ENCODE assay signal across 27 cellular contexts in the genomic region with DNA sequence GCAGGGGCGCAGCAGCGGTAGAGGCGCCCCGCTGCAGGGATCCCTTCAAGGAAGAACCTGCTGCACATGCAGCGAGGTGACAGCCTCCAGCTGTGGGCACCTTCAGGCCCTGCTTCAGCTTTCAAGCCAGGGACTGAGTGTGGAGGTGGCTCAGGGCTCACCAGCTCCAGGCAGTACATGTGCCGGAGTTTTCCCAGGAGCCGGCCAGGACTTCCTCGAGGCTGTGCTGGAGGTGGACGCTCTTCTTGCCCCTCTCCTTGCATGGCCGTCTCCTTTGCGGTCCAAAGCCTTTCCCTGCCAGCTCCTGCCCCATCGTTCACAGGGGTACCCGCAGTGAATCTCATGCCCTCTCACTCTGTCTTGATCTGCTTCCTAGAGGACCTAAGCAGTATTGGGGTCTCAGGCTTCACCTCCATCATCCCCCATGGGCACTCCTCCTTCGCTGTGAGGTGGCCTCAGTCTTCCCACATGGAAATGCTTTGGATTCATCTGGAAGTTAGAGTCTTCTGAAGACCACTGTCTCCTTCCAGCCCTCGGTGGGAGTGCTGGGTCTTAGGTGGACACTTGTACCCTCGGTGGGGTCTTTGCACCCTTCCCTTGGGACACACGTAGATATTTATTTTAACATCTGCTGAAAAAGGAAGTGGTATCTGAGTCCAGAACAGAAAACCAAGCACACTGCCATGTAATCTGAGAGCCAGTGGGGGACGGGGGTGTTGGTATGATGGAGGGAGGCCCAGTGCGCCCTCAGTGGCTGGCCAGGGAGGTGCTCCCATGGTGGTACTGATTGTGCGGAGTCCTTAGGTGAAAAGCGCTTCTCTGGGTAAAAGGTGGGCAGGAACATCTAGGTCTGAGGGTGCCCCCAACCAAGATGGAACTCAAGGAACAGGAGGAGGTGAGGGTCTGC. TPM values are rescaled to one million over a fixed set of nuclear protein-coding genes. Genes with fewer than 3 reads are reported as not detected.
A peak's percentile ranks its signal among the peaks of the same experiment; 100 is the strongest.
DNase-seq lines count a peak whose midpoint lies in the region; ATAC-seq, FAIRE-seq and TF ChIP-seq lines count a peak whose summit lies in the region.
"Had no signal": no experiment of that assay in that cellular context is flagged by ENCODE, and none has a peak within 500 bp of the region (broad histone marks: within the 10 kb centered on the region; RNA-seq: fewer than 3 reads in every experiment).

No MANE protein-coding gene starts in this region.

- no peak; a peak in 1 of 4 replicates for TF ChIP-seq POLR2A in HepG2 (IDR thresholded peaks at IDR 0.05; ENCODE audit: insufficient read depth in 1 of 2, low read depth in 2 of 2, low read length in 2 of 2)

- H3K4me1 ChIP-seq in HepG2 (ENCODE audit: insufficient read depth, low read length) = peaks cover 5% of the 10 kb centered on the region
- H3K4me1 ChIP-seq in smooth muscle cell (ENCODE audit: low read depth) = peaks cover 5% of the 10 kb centered on the region
- H3K4me1 ChIP-seq: Caco-2, uterus had no signal

- no peaks in the 10 kb centered on the region for H3F3A ChIP-seq in smooth muscle cell (ENCODE audit: low read depth)

- no peak overlapping the region for H3K4me3 ChIP-seq in HepG2 (replicated peaks in 1 of 3; ENCODE audit: insufficient read depth in 1 of 3, low read depth in 2 of 3, low read length in 3 of 3)
- H3K4me3 ChIP-seq in smooth muscle cell = no peak overlapping the region
- H3K4me3 ChIP-seq: gastrocnemius medialis, thoracic aorta, uterus had no signal

- no peak for ATAC-seq in activated CD8-positive, alpha-beta memory T cell treated with anti-CD3 and anti-CD28 coated beads, Interleukin-2, amount 10 ng/mL, durations not matched to agents 7 days and 5 days
- ATAC-seq in HepG2 = peak; percentile 2; the same call in 1 of the 3 replicates
- ATAC-seq: gastrocnemius medialis, natural killer cell, WTC11 had no signal

- intact Hi-C loops in HepG2 (cut with micrococcal nuclease; ENCODE audit: unreplicated experiment) = no loop called here

- H2AFZ ChIP-seq in HepG2 (ENCODE audit: low read length) = no peak overlapping the region
- no peak overlapping the region for H2AFZ ChIP-seq in smooth muscle cell (ENCODE audit: low read depth)

- DNase-seq in activated CD8-positive, alpha-beta memory T cell treated with anti-CD3 and anti-CD28 coated beads, Interleukin-2, amount 10 ng/mL, durations not matched to agents 7 days and 5 days = peak; percentile 40
- no peak for DNase-seq in activated CD8-positive, alpha-beta memory T cell treated with anti-CD3 and anti-CD28 coated beads, Interleukin-2, amount 50 U/mL, for 4 hours
- DNase-seq in D341Med (ENCODE audit: low spot score) (peak; percentile 33), HepG2 (ENCODE audit: low spot score) (no peak), smooth muscle cell (lab: John Stamatoyannopoulos, UW; ENCODE audit: unreplicated experiment) (no peak), NCI-H1436 (lab: John Stamatoyannopoulos, UW) (no peak)
- DNase-seq in stimulated activated CD4-positive, alpha-beta T cell treated with anti-CD3 and anti-CD28 coated beads, Interleukin-4, amount 100 ng/mL, for 1 hour = no peak
- DNase-seq: activated naive CD4-positive, alpha-beta T cell; brain microvascular endothelial cell; left cardiac atrium; natural killer cell; NCI-H1092 treated with DMSO at 0.1 percent for 48 hours; NCI-H187 treated with DMSO at 0.1 percent for 48 hours; NCI-H2171; NCI-H82; SIG-M5; stimulated activated naive CD4-positive, alpha-beta T cell; SW 1271; T1000; uterus had no signal

- H3K9me3 ChIP-seq in HepG2 (ENCODE audit: low read length) (no peaks in the 10 kb centered on the region), smooth muscle cell (replicated peaks; ENCODE audit: low read depth) (no peaks in the 10 kb centered on the region)
- H3K9me3 ChIP-seq: Caco-2, gastrocnemius medialis, thoracic aorta, uterus had no signal

- WGBS in HepG2 (ENCODE audit: low lambda C conversion rate) = 96% methylated on average over 17 of the region's 21 CpGs
- WGBS in smooth muscle cell (ENCODE audit: low lambda C conversion rate) = 96% methylated on average over 21 of the region's 21 CpGs

- no peaks in the 10 kb centered on the region for H3K9me3 Mint-ChIP-seq in activated CD8-positive, alpha-beta memory T cell treated with anti-CD3 and anti-CD28 coated beads, Interleukin-2, amount 10 ng/mL, durations not matched to agents 7 days and 5 days (ENCODE audit: low read depth)
- H3K9me3 Mint-ChIP-seq: natural killer cell, WTC11 had no signal

- no peak for TF ChIP-seq EP300 in HepG2 (IDR thresholded peaks at IDR 0.05; ENCODE audit: low read depth in 2 of 2, low read length in 2 of 2)
- no peak for TF ChIP-seq EP300 in HepG2 (CRISPR knock-in tag; IDR thresholded peaks at IDR 0.05; ENCODE audit: borderline replicate concordance)

- no peaks in the 10 kb centered on the region for H3K79me2 ChIP-seq in HepG2 (ENCODE audit: insufficient read depth, low read length)
- peaks cover 19% of the 10 kb centered on the region for H3K79me2 ChIP-seq in smooth muscle cell (ENCODE audit: low read depth)

- no peak overlapping the region for H3K4me3 Mint-ChIP-seq in activated CD8-positive, alpha-beta memory T cell treated with anti-CD3 and anti-CD28 coated beads, Interleukin-2, amount 10 ng/mL, durations not matched to agents 7 days and 5 days
- H3K4me3 Mint-ChIP-seq: natural killer cell, WTC11 had no signal

- FAIRE-seq in HepG2 (lab: Jason Lieb, UNC) = no peak
- FAIRE-seq: RCC 7860 had no signal

- H3K27me3 Mint-ChIP-seq in activated CD8-positive, alpha-beta memory T cell treated with anti-CD3 and anti-CD28 coated beads, Interleukin-2, amount 10 ng/mL, durations not matched to agents 7 days and 5 days = no peaks in the 10 kb centered on the region

- no peak overlapping the region for H3K27ac Mint-ChIP-seq in activated CD8-positive, alpha-beta memory T cell treated with anti-CD3 and anti-CD28 coated beads, Interleukin-2, amount 10 ng/mL, durations not matched to agents 7 days and 5 days
- H3K27ac Mint-ChIP-seq: natural killer cell, WTC11 had no signal

- H3K9ac ChIP-seq in HepG2 (ENCODE audit: insufficient read depth, low read depth, low read length) (no peak overlapping the region), smooth muscle cell (ENCODE audit: low read depth) (no peak overlapping the region)

- in situ Hi-C loops in HepG2 (cut with HindIII; ENCODE audit: extremely low pct_ligation_motif_present, low pct_unique_long_range_greater_than_20kb) = no loop called here

- POLR2A ChIA-PET in HepG2 (lab: Yijun Ruan, JAX) = interaction anchor here (1.0 kb wide), 1 partner anchor 9 kb away, joined by 5 read pairs; no protein-coding TSS in a partner anchor

- H4K20me1 ChIP-seq in HepG2 (ENCODE audit: insufficient read depth, low read length) (no peaks in the 10 kb centered on the region), smooth muscle cell (ENCODE audit: low read depth) (peaks cover 58% of the 10 kb centered on the region)

- CTCF ChIA-PET in activated CD8-positive, alpha-beta memory T cell treated with anti-CD3 and anti-CD28 coated beads, Interleukin-2, amount 10 ng/mL, durations not matched to agents 7 days and 5 days (lab: Charles Lee) = interaction anchor here (1.1 to 2.5 kb wide), 2 partner anchors 9 to 44 kb away, joined by 3 to 12 read pairs; partner anchors contain the start of gene LRRC59
- CTCF ChIA-PET in HepG2 (lab: Yijun Ruan, JAX; ENCODE audit: low intra/inter-chr PET ratio, low total read pairs) = no interaction called here

- no peak for TF ChIP-seq RAD21 in HepG2 (CRISPR knock-in tag; IDR thresholded peaks at IDR 0.05)

- BruUV-seq in HepG2 (replicated peaks; lab: Mats Ljungman, UMichigan) = no TSS peak

- TF ChIP-seq CTCF in VCaP (conservative IDR thresholded peaks at IDR 0.05) (no peak), HepG2 (CRISPR knock-in tag; IDR thresholded peaks at IDR 0.05) (no peak), smooth muscle cell (IDR thresholded peaks at IDR 0.05; ENCODE audit: borderline replicate concordance, insufficient read depth, poor library complexity, severe bottlenecking) (no peak)

- peaks cover 16% of the 10 kb centered on the region for H3K4me1 Mint-ChIP-seq in activated CD8-positive, alpha-beta memory T cell treated with anti-CD3 and anti-CD28 coated beads, Interleukin-2, amount 10 ng/mL, durations not matched to agents 7 days and 5 days

- H3K36me3 Mint-ChIP-seq in activated CD8-positive, alpha-beta memory T cell treated with anti-CD3 and anti-CD28 coated beads, Interleukin-2, amount 10 ng/mL, durations not matched to agents 7 days and 5 days = peaks cover 8% of the 10 kb centered on the region
- H3K36me3 Mint-ChIP-seq: natural killer cell had no signal

- H3K27ac ChIP-seq in VCaP (peak overlapping the region; percentile 30; the same call in 1 of the 2 replicates), HepG2 (ENCODE audit: extremely low read length, insufficient read depth, low read length) (no peak overlapping the region), smooth muscle cell (ENCODE audit: low read depth) (no peak overlapping the region)
- H3K27ac ChIP-seq: brain microvascular endothelial cell, C4-2B, gastrocnemius medialis, thoracic aorta, uterus had no signal

- H3K27me3 ChIP-seq in HepG2 (ENCODE audit: control insufficient read depth in 1 of 2, insufficient read depth in 2 of 2, low read length in 2 of 2) (no peaks in the 10 kb centered on the region), smooth muscle cell (ENCODE audit: low read depth) (no peaks in the 10 kb centered on the region)
- H3K27me3 ChIP-seq: brain microvascular endothelial cell, gastrocnemius medialis, uterus had no signal

- no peak overlapping the region for H3K4me2 ChIP-seq in HepG2 (ENCODE audit: low read depth, low read length)
- no peak overlapping the region for H3K4me2 ChIP-seq in smooth muscle cell

- H3K36me3 ChIP-seq in HepG2 (replicated peaks in 1 of 2; ENCODE audit: control insufficient read depth in 1 of 2, insufficient read depth in 2 of 2, low read length in 2 of 2) = peaks cover 28 to 43% of the 10 kb centered on the region in 2 experiments; a peak in 4 of 5 replicates
- no peaks in the 10 kb centered on the region for H3K36me3 ChIP-seq in smooth muscle cell (ENCODE audit: low read depth)
- H3K36me3 ChIP-seq: uterus had no signal

RNA-seq across cellular contexts. Expression of gene XYLT2, which starts 7.0 kb away (rescaled TPM):
- total RNA-seq in activated CD8-positive, alpha-beta memory T cell treated with anti-CD3 and anti-CD28 coated beads, Interleukin-2, amount 10 ng/mL, durations not matched to agents 7 days and 5 days = 10 to 100 TPM; 33.1 to 38.2 TPM
- total RNA-seq in HepG2 (2016; rRNA removed; fragmentation: Illumina TruSeq; extraction: Trizol) (7.5 and 22.1 TPM in 2 replicates), smooth muscle cell (33.2 and 34.3 TPM in 2 replicates)
- total RNA-seq in HepG2 (2016; cell fraction: cytosol; rRNA removed; fragmentation: Illumina TruSeq; extraction: Trizol; ENCODE audit: low read depth) = 10.5 and 11.7 TPM in 2 replicates
- 6.2 and 23.3 TPM in 2 replicates for total RNA-seq in HepG2 (2016; cell fraction: insoluble cytoplasmic fraction; rRNA removed; fragmentation: Illumina TruSeq; extraction: Trizol)
- 9.8 and 10.1 TPM in 2 replicates for total RNA-seq in HepG2 (2016; cell fraction: membrane; rRNA removed; fragmentation: Illumina TruSeq; extraction: Trizol)
- total RNA-seq in HepG2 (2016; cell fraction: nucleus; rRNA removed; fragmentation: Illumina TruSeq; extraction: Trizol) = 20.2 and 23.1 TPM in 2 replicates
- polyA plus RNA-seq in HepG2 (2011; rRNA removed) (17.0 and 22.7 TPM in 2 replicates), smooth muscle cell (32.3 and 41.4 TPM in 2 replicates)
- polyA plus RNA-seq in HepG2 (2011; cell fraction: cytosol; rRNA removed) = 9.6 and 15.4 TPM in 2 replicates
- polyA plus RNA-seq in HepG2 (2011; cell fraction: nucleus; rRNA removed) = 39.0 and 41.1 TPM in 2 replicates
- 13.3 and 17.4 TPM in 2 replicates for polyA plus RNA-seq in HepG2 (2012)
- polyA plus RNA-seq in HepG2 (2016; cell fraction: cytosol; fragmentation: Illumina TruSeq; extraction: Trizol; ENCODE audit: low read depth) = 1.4 and 1.5 TPM in 2 replicates
- 4.9 and 6.1 TPM in 2 replicates for polyA plus RNA-seq in HepG2 (2016; cell fraction: insoluble cytoplasmic fraction; fragmentation: Illumina TruSeq; extraction: Trizol; ENCODE audit: low read depth)
- polyA plus RNA-seq in HepG2 (2016; cell fraction: membrane; fragmentation: Illumina TruSeq; extraction: Trizol; ENCODE audit: low read depth) = 2.1 and 2.5 TPM in 2 replicates
- polyA plus RNA-seq in HepG2 (2016; cell fraction: nucleus; fragmentation: Illumina TruSeq; extraction: Trizol; ENCODE audit: insufficient read depth, low read depth) = 37.4 and 38.2 TPM in 2 replicates
- polyA minus RNA-seq in HepG2 (2011; rRNA and poly(A)+ RNA removed; ENCODE audit: low replicate concordance) = 34.0 and 72.4 TPM in 2 replicates
- 22.9 and 27.6 TPM in 2 replicates for polyA minus RNA-seq in HepG2 (2011; cell fraction: cytosol; rRNA and poly(A)+ RNA removed)
- polyA minus RNA-seq in HepG2 (2011; cell fraction: nucleus; rRNA and poly(A)+ RNA removed) = 14.0 and 16.7 TPM in 2 replicates

RNA-seq across cellular contexts. Expression of gene MRPL27, which starts 20.0 kb away (rescaled TPM):
- total RNA-seq in activated CD8-positive, alpha-beta memory T cell treated with anti-CD3 and anti-CD28 coated beads, Interleukin-2, amount 10 ng/mL, durations not matched to agents 7 days and 5 days = 10 to 100 TPM; 65.7 to 81.8 TPM
- total RNA-seq in HepG2 (2016; rRNA removed; fragmentation: Illumina TruSeq; extraction: Trizol) (217 and 294 TPM in 2 replicates), smooth muscle cell (62.8 and 69.8 TPM in 2 replicates)
- 159 and 163 TPM in 2 replicates for total RNA-seq in HepG2 (2016; cell fraction: cytosol; rRNA removed; fragmentation: Illumina TruSeq; extraction: Trizol; ENCODE audit: low read depth)
- total RNA-seq in HepG2 (2016; cell fraction: insoluble cytoplasmic fraction; rRNA removed; fragmentation: Illumina TruSeq; extraction: Trizol) = 225 and 322 TPM in 2 replicates
- 113 and 118 TPM in 2 replicates for total RNA-seq in HepG2 (2016; cell fraction: membrane; rRNA removed; fragmentation: Illumina TruSeq; extraction: Trizol)
- 94.1 and 102 TPM in 2 replicates for total RNA-seq in HepG2 (2016; cell fraction: nucleus; rRNA removed; fragmentation: Illumina TruSeq; extraction: Trizol)
- polyA plus RNA-seq in HepG2 (2011; rRNA removed) (131 and 137 TPM in 2 replicates), smooth muscle cell (130 and 138 TPM in 2 replicates)
- 178 and 188 TPM in 2 replicates for polyA plus RNA-seq in HepG2 (2011; cell fraction: cytosol; rRNA removed)
- 65.8 and 77.3 TPM in 2 replicates for polyA plus RNA-seq in HepG2 (2011; cell fraction: nucleus; rRNA removed)
- 92.3 and 97.7 TPM in 2 replicates for polyA plus RNA-seq in HepG2 (2012)
- 113 and 115 TPM in 2 replicates for polyA plus RNA-seq in HepG2 (2016; cell fraction: cytosol; fragmentation: Illumina TruSeq; extraction: Trizol; ENCODE audit: low read depth)
- 260 and 314 TPM in 2 replicates for polyA plus RNA-seq in HepG2 (2016; cell fraction: insoluble cytoplasmic fraction; fragmentation: Illumina TruSeq; extraction: Trizol; ENCODE audit: low read depth)
- 75.9 and 83.5 TPM in 2 replicates for polyA plus RNA-seq in HepG2 (2016; cell fraction: membrane; fragmentation: Illumina TruSeq; extraction: Trizol; ENCODE audit: low read depth)
- 124 and 142 TPM in 2 replicates for polyA plus RNA-seq in HepG2 (2016; cell fraction: nucleus; fragmentation: Illumina TruSeq; extraction: Trizol; ENCODE audit: insufficient read depth, low read depth)
- polyA minus RNA-seq in HepG2 (2011; rRNA and poly(A)+ RNA removed; ENCODE audit: low replicate concordance) = 68.9 and 78.1 TPM in 2 replicates
- 21.0 and 23.5 TPM in 2 replicates for polyA minus RNA-seq in HepG2 (2011; cell fraction: cytosol; rRNA and poly(A)+ RNA removed)
- 83.2 and 89.1 TPM in 2 replicates for polyA minus RNA-seq in HepG2 (2011; cell fraction: nucleus; rRNA and poly(A)+ RNA removed)

RNA-seq across cellular contexts. Expression of gene EME1, which starts 20.1 kb away (rescaled TPM):
- 10 to 100 TPM; 34.0 to 40.8 TPM for total RNA-seq in activated CD8-positive, alpha-beta memory T cell treated with anti-CD3 and anti-CD28 coated beads, Interleukin-2, amount 10 ng/mL, durations not matched to agents 7 days and 5 days
- total RNA-seq in HepG2 (2016; rRNA removed; fragmentation: Illumina TruSeq; extraction: Trizol) (17.3 and 24.6 TPM in 2 replicates), smooth muscle cell (4.6 and 8.2 TPM in 2 replicates)
- 6.4 and 7.4 TPM in 2 replicates for total RNA-seq in HepG2 (2016; cell fraction: cytosol; rRNA removed; fragmentation: Illumina TruSeq; extraction: Trizol; ENCODE audit: low read depth)
- total RNA-seq in HepG2 (2016; cell fraction: insoluble cytoplasmic fraction; rRNA removed; fragmentation: Illumina TruSeq; extraction: Trizol) = 17.1 and 25.6 TPM in 2 replicates
- 7.7 and 8.9 TPM in 2 replicates for total RNA-seq in HepG2 (2016; cell fraction: membrane; rRNA removed; fragmentation: Illumina TruSeq; extraction: Trizol)
- total RNA-seq in HepG2 (2016; cell fraction: nucleus; rRNA removed; fragmentation: Illumina TruSeq; extraction: Trizol) = 28.4 and 31.8 TPM in 2 replicates
- polyA plus RNA-seq in HepG2 (2011; rRNA removed) (13.4 and 20.7 TPM in 2 replicates), smooth muscle cell (9.6 and 12.9 TPM in 2 replicates)
- 4.7 and 7.1 TPM in 2 replicates for polyA plus RNA-seq in HepG2 (2011; cell fraction: cytosol; rRNA removed)
- 58.4 and 108 TPM in 2 replicates for polyA plus RNA-seq in HepG2 (2011; cell fraction: nucleus; rRNA removed)
- polyA plus RNA-seq in HepG2 (2012) = 6.6 and 17.5 TPM in 2 replicates
- 1.3 and 1.6 TPM in 2 replicates for polyA plus RNA-seq in HepG2 (2016; cell fraction: cytosol; fragmentation: Illumina TruSeq; extraction: Trizol; ENCODE audit: low read depth)
- 13.3 and 16.0 TPM in 2 replicates for polyA plus RNA-seq in HepG2 (2016; cell fraction: insoluble cytoplasmic fraction; fragmentation: Illumina TruSeq; extraction: Trizol; ENCODE audit: low read depth)
- 2.3 and 3.2 TPM in 2 replicates for polyA plus RNA-seq in HepG2 (2016; cell fraction: membrane; fragmentation: Illumina TruSeq; extraction: Trizol; ENCODE audit: low read depth)
- 65.8 and 68.9 TPM in 2 replicates for polyA plus RNA-seq in HepG2 (2016; cell fraction: nucleus; fragmentation: Illumina TruSeq; extraction: Trizol; ENCODE audit: insufficient read depth, low read depth)
- polyA minus RNA-seq in HepG2 (2011; rRNA and poly(A)+ RNA removed; ENCODE audit: low replicate concordance) = 6.9 and 17.6 TPM in 2 replicates
- polyA minus RNA-seq in HepG2 (2011; cell fraction: cytosol; rRNA and poly(A)+ RNA removed) = 5.3 and 5.4 TPM in 2 replicates
- polyA minus RNA-seq in HepG2 (2011; cell fraction: nucleus; rRNA and poly(A)+ RNA removed) = 14.9 and 18.7 TPM in 2 replicates

RNA-seq across cellular contexts. Expression of gene LRRC59, which starts 44.4 kb away (rescaled TPM):
- 10 to 100 TPM; 71.5 to 82.6 TPM for total RNA-seq in activated CD8-positive, alpha-beta memory T cell treated with anti-CD3 and anti-CD28 coated beads, Interleukin-2, amount 10 ng/mL, durations not matched to agents 7 days and 5 days
- total RNA-seq in HepG2 (2016; rRNA removed; fragmentation: Illumina TruSeq; extraction: Trizol) (222 and 239 TPM in 2 replicates), smooth muscle cell (160 and 164 TPM in 2 replicates)
- 75.0 and 83.4 TPM in 2 replicates for total RNA-seq in HepG2 (2016; cell fraction: cytosol; rRNA removed; fragmentation: Illumina TruSeq; extraction: Trizol; ENCODE audit: low read depth)
- total RNA-seq in HepG2 (2016; cell fraction: insoluble cytoplasmic fraction; rRNA removed; fragmentation: Illumina TruSeq; extraction: Trizol) = 213 and 234 TPM in 2 replicates
- 172 and 182 TPM in 2 replicates for total RNA-seq in HepG2 (2016; cell fraction: membrane; rRNA removed; fragmentation: Illumina TruSeq; extraction: Trizol)
- 115 and 124 TPM in 2 replicates for total RNA-seq in HepG2 (2016; cell fraction: nucleus; rRNA removed; fragmentation: Illumina TruSeq; extraction: Trizol)
- polyA plus RNA-seq in HepG2 (2011; rRNA removed) (87.3 and 93.2 TPM in 2 replicates), smooth muscle cell (139 and 161 TPM in 2 replicates)
- polyA plus RNA-seq in HepG2 (2011; cell fraction: cytosol; rRNA removed) = 57.2 and 66.4 TPM in 2 replicates
- polyA plus RNA-seq in HepG2 (2011; cell fraction: nucleus; rRNA removed) = 50.6 and 58.7 TPM in 2 replicates
- polyA plus RNA-seq in HepG2 (2012) = 90.0 and 114 TPM in 2 replicates
- polyA plus RNA-seq in HepG2 (2016; cell fraction: cytosol; fragmentation: Illumina TruSeq; extraction: Trizol; ENCODE audit: low read depth) = 59.8 and 73.7 TPM in 2 replicates
- 202 and 242 TPM in 2 replicates for polyA plus RNA-seq in HepG2 (2016; cell fraction: insoluble cytoplasmic fraction; fragmentation: Illumina TruSeq; extraction: Trizol; ENCODE audit: low read depth)
- polyA plus RNA-seq in HepG2 (2016; cell fraction: membrane; fragmentation: Illumina TruSeq; extraction: Trizol; ENCODE audit: low read depth) = 104 and 113 TPM in 2 replicates
- polyA plus RNA-seq in HepG2 (2016; cell fraction: nucleus; fragmentation: Illumina TruSeq; extraction: Trizol; ENCODE audit: insufficient read depth, low read depth) = 152 and 155 TPM in 2 replicates
- polyA minus RNA-seq in HepG2 (2011; rRNA and poly(A)+ RNA removed; ENCODE audit: low replicate concordance) = 159 and 165 TPM in 2 replicates
- 74.4 and 77.8 TPM in 2 replicates for polyA minus RNA-seq in HepG2 (2011; cell fraction: cytosol; rRNA and poly(A)+ RNA removed)
- polyA minus RNA-seq in HepG2 (2011; cell fraction: nucleus; rRNA and poly(A)+ RNA removed) = 73.0 and 88.5 TPM in 2 replicates

Comparison
In these comparisons a context has a peak if more than half of its experiments do, and no peak if none do; other contexts are left out.
1. DNase-seq: peak in activated CD8-positive, alpha-beta memory T cell treated with anti-CD3 and anti-CD28 coated beads, Interleukin-2, amount 10 ng/mL, durations not matched to agents 7 days and 5 days (single experiment) and D341Med (single experiment); none in activated CD8-positive, alpha-beta memory T cell treated with anti-CD3 and anti-CD28 coated beads, Interleukin-2, amount 50 U/mL, for 4 hours (single experiment), HepG2 (single experiment), smooth muscle cell (single experiment), NCI-H1436 (single experiment) and stimulated activated CD4-positive, alpha-beta T cell treated with anti-CD3 and anti-CD28 coated beads, Interleukin-4, amount 100 ng/mL, for 1 hour (single experiment).